In genomic region chr7:156640257-156640948, GRCh38 we compare ENCODE assay signal across 8 cellular contexts. TPM values are rescaled to one million over a fixed set of nuclear protein-coding genes. Genes with fewer than 3 reads are reported as not detected.
A peak's percentile ranks its signal among the peaks of the same experiment; 100 is the strongest.
DNase-seq lines count a peak whose midpoint lies in the region; ATAC-seq, FAIRE-seq and TF ChIP-seq lines count a peak whose summit lies in the region.

TSS of gene RNF32 (plus strand) at chr7:156640774. CDS start at chr7:156643878, 3,104 bp downstream.

- peaks cover 13% of the 10 kb centered on the region for H3K9me3 Mint-ChIP-seq in neural progenitor cell

- H2BK15ac ChIP-seq in IMR-90 (ENCODE audit: low read depth, low read length) = peak within 1 kb of the TSS; percentile 21; the same call in 1 of the 3 replicates

- in situ Hi-C loops in IMR-90 (cut with MboI; ENCODE audit: low sequenced_read_pairs) = loop anchor here (25.0 kb wide), 2 partner anchors 497 to 828 kb away; partner anchors contain the start of genes SHH and UBE3C

- H3K4me3 ChIP-seq in IMR-90 (ENCODE audit: insufficient read depth, low read depth, low read length) (peak within 1 kb of the TSS; percentile 85), fibroblast of the aortic adventitia (ENCODE audit: low read depth, low read length) (peak within 1 kb of the TSS; percentile 82), neural progenitor cell (peak within 1 kb of the TSS; percentile 58), stomach (peak within 1 kb of the TSS; percentile 66 to 75 (median 71))

- no peak for TF ChIP-seq RAD21 in IMR-90 (IDR thresholded peaks at IDR 0.05; ENCODE audit: low read length)

- TF ChIP-seq POLR2A in IMR-90 (IDR thresholded peaks at IDR 0.05; ENCODE audit: low read depth, low read length) (peak; percentile 63; the same call in 1 of the 2 replicates), stomach (IDR thresholded peaks at IDR 0.05) (peak in 1 of 4 donors; percentile 38)

- H3K79me1 ChIP-seq in IMR-90 (ENCODE audit: low read depth in 1 of 2, low read length in 2 of 2) = peaks cover 7 to 19% of the 10 kb centered on the region in 2 experiments

- H3K9me3 ChIP-seq in IMR-90 (ENCODE audit: control insufficient read depth, insufficient read depth, low read length) = no peaks in the 10 kb centered on the region
- no peaks in the 10 kb centered on the region for H3K9me3 ChIP-seq in neural progenitor cell (ENCODE audit: low read depth)
- H3K9me3 ChIP-seq in stomach = no peaks in the 10 kb centered on the region

- H3K36me3 Mint-ChIP-seq in neural progenitor cell = peaks cover 16% of the 10 kb centered on the region

- peak within 1 kb of the TSS; percentile 90 for H2AFZ ChIP-seq in IMR-90 (replicated peaks; ENCODE audit: low read length, poor library complexity)
- peak within 1 kb of the TSS; percentile 71 for H2AFZ ChIP-seq in neural progenitor cell (replicated peaks)

- 1% methylated on average over 29 of the region's 85 CpGs; no CpG with 5 or more reads in 1 of the 2 experiments for WGBS in IMR-90 (ENCODE audit: extremely low coverage in 2 of 2, insufficient read length in 1 of 2), 2 experiments
- WGBS in stomach, 5 donors = 1 to 5% (median 2%) methylated on average over 33 to 85 of the region's 85 CpGs

- TF ChIP-seq CTCF in IMR-90 (conservative IDR thresholded peaks at IDR 0.05; ENCODE audit: low read depth, low read length) (no peak), fibroblast of the aortic adventitia (IDR thresholded peaks at IDR 0.05; ENCODE audit: insufficient read depth, low read length) (no peak), neural progenitor cell (IDR thresholded peaks at IDR 0.05) (no peak), stomach (IDR thresholded peaks at IDR 0.05) (no peak)

- DNase-seq in DMS114 treated with DMSO at 0.1 percent for 48 hours (lab: John Stamatoyannopoulos, UW; ENCODE audit: unreplicated experiment) (peak; percentile 72), IMR-90 (peak; percentile 86), RCC 7860 (ENCODE audit: low spot score) (peak; percentile 84), fibroblast of the aortic adventitia (ENCODE audit: low read depth) (peak; percentile 86), neural progenitor cell (ENCODE audit: low spot score) (peak; percentile 96), stomach (peak; percentile 98)
- DNase-seq in activated T-helper 9 cell treated with anti-CD3 and anti-CD28 coated beads, Interleukin-2, amount 50 U/mL, for 16 hours (ENCODE audit: low read depth) = peak; percentile 95

- no peaks in the 10 kb centered on the region for H3F3A ChIP-seq in neural progenitor cell (ENCODE audit: low read depth)

- BruUV-seq in IMR-90 (replicated peaks; lab: Mats Ljungman, UMichigan) = no TSS peak

- no peaks in the 10 kb centered on the region for H3K36me3 ChIP-seq in IMR-90 (ENCODE audit: control insufficient read depth, insufficient read depth, low read length)
- no peaks in the 10 kb centered on the region for H3K36me3 ChIP-seq in neural progenitor cell
- H3K36me3 ChIP-seq in stomach = no peaks in the 10 kb centered on the region

- peaks cover 5% of the 10 kb centered on the region for H3K27me3 Mint-ChIP-seq in neural progenitor cell (ENCODE audit: insufficient read depth, low read depth)

- peak within 1 kb of the TSS; percentile 66 for H4K91ac ChIP-seq in IMR-90 (ENCODE audit: insufficient read depth, low read depth, low read length)

- CTCF ChIA-PET in IMR-90 (lab: Yijun Ruan, JAX) = interaction anchor here (1.0 kb wide), 1 partner anchor 123 kb away, joined by 3 read pairs; no protein-coding TSS in a partner anchor

- POLR2A ChIA-PET in IMR-90 (lab: Charles Lee; ENCODE audit: unreplicated experiment) = no interaction called here

- H3K18ac ChIP-seq in IMR-90 (ENCODE audit: low read depth, low read length) = peak within 1 kb of the TSS; percentile 47; the same call in 1 of the 2 replicates

- H3K9ac ChIP-seq in IMR-90 (ENCODE audit: low read depth, low read length) = peak within 1 kb of the TSS; percentile 67
- no peak within 1 kb of the TSS for H3K9ac ChIP-seq in neural progenitor cell

- H3K79me2 ChIP-seq in neural progenitor cell (ENCODE audit: low read depth) = peaks cover 18% of the 10 kb centered on the region

- H4K5ac ChIP-seq in IMR-90 (ENCODE audit: low read depth, low read length) = peak within 1 kb of the TSS; percentile 78

- ATAC-seq in GM21528 (IDR thresholded peaks at IDR 0.05; ENCODE audit: low FRiP score, unreplicated experiment) = peak; percentile 87
- ATAC-seq in IMR-90 (ENCODE audit: low read depth) = peak; percentile 96

- peaks cover 17% of the 10 kb centered on the region for H3K4me1 Mint-ChIP-seq in neural progenitor cell

- H2AK9ac ChIP-seq in IMR-90 (replicated peaks; ENCODE audit: low read depth, low read length, poor library complexity) = peak within 1 kb of the TSS; percentile 94

- FAIRE-seq in RCC 7860 (lab: Jason Lieb, UNC) = no peak

- H3K4me3 Mint-ChIP-seq in neural progenitor cell = peak within 1 kb of the TSS; percentile 92

- H3K27ac Mint-ChIP-seq in neural progenitor cell = peak within 1 kb of the TSS; percentile 95

- no peaks in the 10 kb centered on the region for H3K27me3 ChIP-seq in IMR-90 (ENCODE audit: control insufficient read depth, insufficient read depth, low read length)
- H3K27me3 ChIP-seq in neural progenitor cell = no peaks in the 10 kb centered on the region
- H3K27me3 ChIP-seq in stomach = no peaks in the 10 kb centered on the region

- H2BK120ac ChIP-seq in IMR-90 (ENCODE audit: low read depth, low read length) = peak within 1 kb of the TSS; percentile 70

- dilution Hi-C loops in IMR-90 (cut with HindIII; ENCODE audit: low sequenced_read_pairs, unreplicated experiment) = no loop called here

- H3K4ac ChIP-seq in IMR-90 (ENCODE audit: low read depth, low read length) = peak within 1 kb of the TSS; percentile 85

- H3K4me2 ChIP-seq in IMR-90 (ENCODE audit: low read depth, low read length) (peak within 1 kb of the TSS; percentile 97), neural progenitor cell (peak within 1 kb of the TSS; percentile 82)

- TF ChIP-seq EP300 in stomach (IDR thresholded peaks at IDR 0.05) = no peak

- peak within 1 kb of the TSS; percentile 59 for H3K56ac ChIP-seq in IMR-90 (ENCODE audit: extremely low read depth, insufficient read depth, low read length)

- H4K20me1 ChIP-seq in IMR-90 (ENCODE audit: insufficient read depth, low read length) (no peaks in the 10 kb centered on the region), neural progenitor cell (ENCODE audit: low read depth) (no peaks in the 10 kb centered on the region)

- peak within 1 kb of the TSS; percentile 75 for H3K23ac ChIP-seq in IMR-90 (ENCODE audit: low read depth, low read length)

- H3K4me1 ChIP-seq in IMR-90 (ENCODE audit: control insufficient read depth, insufficient read depth, low read length) (peaks cover 2% of the 10 kb centered on the region; the same call in 1 of the 2 replicates), neural progenitor cell (peaks cover 13% of the 10 kb centered on the region), stomach (peaks cover 0 to 30% (median 14%) of the 10 kb centered on the region in 4 donors)

- H3K27ac ChIP-seq in IMR-90 (ENCODE audit: insufficient read depth, low read length) (peak within 1 kb of the TSS; percentile 72), neural progenitor cell (no peak within 1 kb of the TSS), stomach (peak within 1 kb of the TSS; percentile 87 to 94 (median 90))

- H3K14ac ChIP-seq in IMR-90 (replicated peaks; ENCODE audit: low read depth, low read length) = peak within 1 kb of the TSS; percentile 82

- H2BK5ac ChIP-seq in IMR-90 (ENCODE audit: low read depth, low read length, poor library complexity, severe bottlenecking) = peak within 1 kb of the TSS; percentile 59

- H2BK20ac ChIP-seq in IMR-90 (ENCODE audit: low read depth, low read length) = peak within 1 kb of the TSS; percentile 40; the same call in 1 of the 2 replicates

- peaks cover 3% of the 10 kb centered on the region; the same call in 1 of the 2 replicates for H3K9me1 ChIP-seq in IMR-90 (ENCODE audit: insufficient read depth, low read length)

- intact Hi-C loops in IMR-90 (cut with micrococcal nuclease) = loop anchor here (2.0 kb wide), 1 partner anchor 112 kb away; no protein-coding TSS in a partner anchor
- intact Hi-C loops in stomach (cut with DNase I; ENCODE audit: low total_unique reads) = no loop called here

- peak within 1 kb of the TSS; percentile 82 to 94 for H4K8ac ChIP-seq in IMR-90 (ENCODE audit: low read depth in 2 of 2, low read length in 2 of 2)

- H2AK5ac ChIP-seq in IMR-90 (ENCODE audit: low read depth, low read length) = peak within 1 kb of the TSS; percentile 51; the same call in 1 of the 2 replicates

TF ChIP-seq in IMR-90, 13 proteins besides CTCF, POLR2A, EP300 and RAD21:
- no peak for TF ChIP-seq CHD1 (IDR thresholded peaks at IDR 0.05; ENCODE audit: low read depth, low read length)
- TF ChIP-seq MXI1 (IDR thresholded peaks at IDR 0.05; ENCODE audit: borderline replicate concordance, low read depth, low read length) = peak; percentile 9; the same call in 1 of the 2 replicates
- TF ChIP-seq MAZ (IDR thresholded peaks at IDR 0.05; ENCODE audit: borderline replicate concordance, low read depth, low read length) = peak; percentile 69; the same call in 1 of the 2 replicates

RNA-seq across cellular contexts. Expression of gene RNF32, which starts in this region (rescaled TPM):
- 0.36 and 0.56 TPM in 2 replicates for total RNA-seq in IMR-90 (2012; rRNA removed)
- 0.56 and 0.63 TPM in 2 replicates for polyA plus RNA-seq in IMR-90 (2012; rRNA removed)
- polyA plus RNA-seq in IMR-90 (2012; cell fraction: cytosol; rRNA removed) = 0.19 and 0.23 TPM in 2 replicates
- polyA plus RNA-seq in IMR-90 (2012; cell fraction: nucleus; rRNA removed; ENCODE audit: low replicate concordance) = 0.23 and 1.3 TPM in 2 replicates
- total RNA-seq in fibroblast of the aortic adventitia (ENCODE audit: low replicate concordance) = 0.54 and 1.9 TPM in 2 replicates
- total RNA-seq in neural progenitor cell (ENCODE audit: low replicate concordance) = 3.0 and 3.3 TPM in 2 replicates
- total RNA-seq in stomach = 1 to 10 TPM in 3 of 5 donors, not detected in 2; 1.2 to 4.7 (median 1.5) TPM
- polyA plus RNA-seq in stomach = 1 to 10 TPM; 2.2 to 4.1 (median 2.6) TPM
